In the genomic region with DNA sequence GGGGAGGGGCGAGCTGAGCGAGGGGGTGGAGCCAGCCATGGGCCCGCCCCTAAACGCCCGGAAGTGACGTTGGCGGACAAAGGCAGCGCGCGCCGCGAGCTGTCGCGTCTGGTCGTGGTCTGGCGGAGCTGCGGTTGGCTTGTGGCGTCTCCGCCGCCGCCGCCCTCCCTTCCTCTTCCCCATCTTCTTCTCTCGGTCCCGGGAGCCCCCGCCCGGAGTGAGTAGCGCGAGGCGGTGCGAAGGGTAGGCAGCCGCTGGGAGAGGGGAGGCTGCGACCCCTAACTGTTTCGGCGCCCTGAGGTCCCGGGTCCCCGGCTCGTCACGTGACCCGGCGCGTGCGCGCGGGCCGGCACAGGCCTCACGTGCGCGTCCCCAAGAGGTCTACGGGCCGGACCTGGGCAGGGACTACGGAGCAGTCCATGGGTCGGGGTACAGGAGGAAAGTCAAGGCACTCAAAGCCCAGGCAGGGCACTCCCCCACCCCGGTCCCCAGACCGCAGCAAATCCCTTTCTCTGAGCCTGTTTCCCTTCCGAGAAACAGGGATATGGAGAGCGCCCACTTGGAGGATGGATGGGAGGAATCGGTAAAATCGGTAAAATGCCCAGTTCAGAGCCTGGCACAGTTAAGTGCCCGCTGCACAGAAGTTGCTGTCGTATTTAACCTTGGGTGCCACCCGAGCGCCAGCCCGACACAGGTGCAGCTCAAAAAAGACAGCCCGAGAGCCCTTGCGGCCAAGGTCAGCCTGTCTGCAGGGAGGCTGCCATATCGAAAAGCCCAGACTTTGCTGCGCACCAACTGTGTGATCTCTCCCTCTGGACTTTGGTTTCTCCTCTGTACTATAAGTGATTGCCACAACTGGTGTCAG, we compare ENCODE assay signal across 8 cellular contexts. TPM values are rescaled to one million over a fixed set of nuclear protein-coding genes. Genes with fewer than 3 reads are reported as not detected.
DNase-seq lines count a peak whose midpoint lies in the region; ATAC-seq and TF ChIP-seq lines count a peak whose summit lies in the region.

Gene NTMT1, plus strand, starts transcription at position 85 of the 865 bp plus-strand sequence. CDS start 6,541 bp downstream, outside the sequence.

- H3K36me3 ChIP-seq in fibroblast of lung (ENCODE audit: control insufficient read depth, insufficient read depth, low read length): peaks cover 1% of the 10 kb centered on the region

- 0 out of 2 replicates have a peak, but pooled peaks have one; percentile 27 for TF ChIP-seq EP300 in Ishikawa (IDR thresholded peaks at IDR 0.05; ENCODE audit: borderline replicate concordance)

- peak within 1 kb of the TSS; percentile 99 for H3K4me2 ChIP-seq in fibroblast of lung (ENCODE audit: extremely low read depth, insufficient read depth, low read length)

- POLR2A ChIA-PET in naive thymus-derived CD8-positive, alpha-beta T cell (lab: Charles Lee): interaction anchor here (0.7 to 7.0 kb wide), 16 partner anchors 13 to 514 kb away, joined by 3 to 51 read pairs (median 5); partner anchors contain the start of genes ASB6 and IER5L

- peaks cover 11% of the 10 kb centered on the region for H3K36me3 Mint-ChIP-seq in activated T-helper 1 cell treated with anti-CD3 and anti-CD28 coated beads, Interleukin-12 subunit alpha, Interleukin-12 subunit beta, Interleukin-2, Interleukin-4 antibody, amounts not matched to agents 30 ng/mL and 10 ng/mL and 1 ng/mL, durations not matched to agents 14 hours and 24 hours and 36 hours (ENCODE audit: low read depth)
- peaks cover 0 to 5% (median 0%) of the 10 kb centered on the region in 3 donors for H3K36me3 Mint-ChIP-seq in naive thymus-derived CD8-positive, alpha-beta T cell

- H3K4me3 Mint-ChIP-seq in activated T-helper 1 cell treated with anti-CD3 and anti-CD28 coated beads, Interleukin-12 subunit alpha, Interleukin-12 subunit beta, Interleukin-2, Interleukin-4 antibody, amounts not matched to agents 30 ng/mL and 10 ng/mL and 1 ng/mL, durations not matched to agents 14 hours and 24 hours and 36 hours: peak within 1 kb of the TSS; percentile 86
- H3K4me3 Mint-ChIP-seq in naive thymus-derived CD8-positive, alpha-beta T cell: peak within 1 kb of the TSS; percentile 82 to 97 (median 90)

- peak within 1 kb of the TSS; percentile 87 to 95 (median 92) for H3K4me3 ChIP-seq in fibroblast of lung (replicated peaks in 1 of 4; ENCODE audit: control extremely low read depth in 1 of 4, insufficient read depth in 1 of 4, low read depth in 3 of 4, low read length in 4 of 4)

- peak within 1 kb of the TSS; percentile 95 for H3K27ac Mint-ChIP-seq in activated T-helper 1 cell treated with anti-CD3 and anti-CD28 coated beads, Interleukin-12 subunit alpha, Interleukin-12 subunit beta, Interleukin-2, Interleukin-4 antibody, amounts not matched to agents 30 ng/mL and 10 ng/mL and 1 ng/mL, durations not matched to agents 14 hours and 24 hours and 36 hours
- peak within 1 kb of the TSS; percentile 85 to 98 (median 96) for H3K27ac Mint-ChIP-seq in naive thymus-derived CD8-positive, alpha-beta T cell

- peaks cover 53% of the 10 kb centered on the region for H3K79me2 ChIP-seq in fibroblast of lung (ENCODE audit: control insufficient read depth, insufficient read depth, low read length)

- no peak within 1 kb of the TSS for H2AFZ ChIP-seq in fibroblast of lung (ENCODE audit: low read length)

- H3K9me3 Mint-ChIP-seq in activated T-helper 1 cell treated with anti-CD3 and anti-CD28 coated beads, Interleukin-12 subunit alpha, Interleukin-12 subunit beta, Interleukin-2, Interleukin-4 antibody, amounts not matched to agents 30 ng/mL and 10 ng/mL and 1 ng/mL, durations not matched to agents 14 hours and 24 hours and 36 hours: no peaks in the 10 kb centered on the region
- H3K9me3 Mint-ChIP-seq in naive thymus-derived CD8-positive, alpha-beta T cell: no peaks in the 10 kb centered on the region

- no peaks in the 10 kb centered on the region for H3K9me3 ChIP-seq in fibroblast of lung (ENCODE audit: control insufficient read depth, insufficient read depth, low read depth, low read length)

- H3K4me1 Mint-ChIP-seq in activated T-helper 1 cell treated with anti-CD3 and anti-CD28 coated beads, Interleukin-12 subunit alpha, Interleukin-12 subunit beta, Interleukin-2, Interleukin-4 antibody, amounts not matched to agents 30 ng/mL and 10 ng/mL and 1 ng/mL, durations not matched to agents 14 hours and 24 hours and 36 hours (ENCODE audit: low read depth): peaks cover 41% of the 10 kb centered on the region
- peaks cover 30 to 66% (median 61%) of the 10 kb centered on the region in 4 donors for H3K4me1 Mint-ChIP-seq in naive thymus-derived CD8-positive, alpha-beta T cell

- H3K27me3 ChIP-seq in fibroblast of lung (ENCODE audit: control insufficient read depth, insufficient read depth, low read length): no peaks in the 10 kb centered on the region

- TF ChIP-seq RAD21 in Ishikawa (IDR thresholded peaks at IDR 0.05; ENCODE audit: low read depth): no peak

- no peaks in the 10 kb centered on the region for H4K20me1 ChIP-seq in fibroblast of lung (ENCODE audit: control insufficient read depth, extremely low read depth, insufficient read depth, low read length)

- H3K27me3 Mint-ChIP-seq in activated T-helper 1 cell treated with anti-CD3 and anti-CD28 coated beads, Interleukin-12 subunit alpha, Interleukin-12 subunit beta, Interleukin-2, Interleukin-4 antibody, amounts not matched to agents 30 ng/mL and 10 ng/mL and 1 ng/mL, durations not matched to agents 14 hours and 24 hours and 36 hours (ENCODE audit: insufficient read depth): peaks cover 5% of the 10 kb centered on the region
- H3K27me3 Mint-ChIP-seq in naive thymus-derived CD8-positive, alpha-beta T cell: peaks cover under 1 to 18% (median 5%) of the 10 kb centered on the region in 5 donors

- TF ChIP-seq CTCF in fibroblast of lung (conservative IDR thresholded peaks at IDR 0.05 in 1 of 2, IDR thresholded peaks at IDR 0.05 in 1 of 2; ENCODE audit: low read depth in 1 of 2, low read length in 2 of 2): no peak

- H3K27ac ChIP-seq in fibroblast of lung (ENCODE audit: insufficient read depth, low read length): peak within 1 kb of the TSS; percentile 96

- intact Hi-C loops in activated T-helper 1 cell treated with anti-CD3 and anti-CD28 coated beads, Interleukin-12 subunit alpha, Interleukin-12 subunit beta, Interleukin-2, Interleukin-4 antibody, amounts not matched to agents 30 ng/mL and 10 ng/mL and 1 ng/mL, durations not matched to agents 14 hours and 24 hours and 36 hours (cut with micrococcal nuclease): loop anchor here (1.0 to 5.0 kb wide), 2 partner anchors 16 to 156 kb away; partner anchors contain the start of gene ASB6

- H3K9ac ChIP-seq in fibroblast of lung (ENCODE audit: insufficient read depth, low read length): peak within 1 kb of the TSS; percentile 95

- DNase-seq in DMS53 (lab: John Stamatoyannopoulos, UW) (peak; percentile 93), RKO (ENCODE audit: low spot score) (peak; percentile 91), fibroblast of lung (ENCODE audit: low read depth in 2 of 2) (peak; percentile 73 to 84)
- peak; percentile 85 for DNase-seq in activated T-helper 1 cell treated with anti-CD3 and anti-CD28 coated beads, Interleukin-12 subunit alpha, Interleukin-12 subunit beta, Interleukin-2, Interleukin-4 antibody, amounts not matched to agents 30 ng/mL and 10 ng/mL and 1 ng/mL, durations not matched to agents 14 hours and 24 hours and 36 hours (ENCODE audit: low spot score)
- DNase-seq in naive thymus-derived CD8-positive, alpha-beta T cell: peak; percentile 88 to 97 (median 91)
- peak; percentile 84 to 96 (median 89) for DNase-seq in stimulated activated naive CD4-positive, alpha-beta T cell (lab: John Stamatoyannopoulos, UW)

- peaks cover 21% of the 10 kb centered on the region for H3K4me1 ChIP-seq in fibroblast of lung (ENCODE audit: control insufficient read depth, extremely low read depth, insufficient read depth, low read length)

- peak; percentile 82 for ATAC-seq in GM21529 (IDR thresholded peaks at IDR 0.05; ENCODE audit: unreplicated experiment)
- peak; percentile 73 to 78 for ATAC-seq in naive thymus-derived CD8-positive, alpha-beta T cell

TF ChIP-seq in Ishikawa, 13 proteins besides CTCF, POLR2A, EP300 and RAD21 (continues in another document):
- TF ChIP-seq FOXM1 (IDR thresholded peaks at IDR 0.05; ENCODE audit: borderline replicate concordance, low read depth) (no peak), TEAD4 (IDR thresholded peaks at IDR 0.05) (0 out of 2 replicates have a peak, but pooled peaks have one; percentile 13), TCF12 (IDR thresholded peaks at IDR 0.05; ENCODE audit: low read depth) (peak; percentile 60), NFIC (IDR thresholded peaks at IDR 0.05) (no peak), YY1 (IDR thresholded peaks at IDR 0.05; ENCODE audit: low read depth) (0 out of 2 replicates have a peak, but pooled peaks have one; percentile 46), CEBPB (IDR thresholded peaks at IDR 0.05) (peak; percentile 3; the same call in 1 of the 2 replicates), USF1 (IDR thresholded peaks at IDR 0.05) (peak; percentile 98), TAF1 (IDR thresholded peaks at IDR 0.05; ENCODE audit: low read depth) (peak; percentile 92), ZBTB7A (IDR thresholded peaks at IDR 0.05; ENCODE audit: low read depth) (peak; percentile 74; the same call in 1 of the 2 replicates), EGR1 (IDR thresholded peaks at IDR 0.05) (peak; percentile 20; the same call in 1 of the 2 replicates), CREB1 (IDR thresholded peaks at IDR 0.05; ENCODE audit: low read depth) (peak; percentile 79)
- TF ChIP-seq, protein P1, sequence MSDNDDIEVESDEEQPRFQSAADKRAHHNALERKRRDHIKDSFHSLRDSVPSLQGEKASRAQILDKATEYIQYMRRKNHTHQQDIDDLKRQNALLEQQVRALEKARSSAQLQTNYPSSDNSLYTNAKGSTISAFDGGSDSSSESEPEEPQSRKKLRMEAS (IDR thresholded peaks at IDR 0.05): peak; percentile 98

RNA-seq across cellular contexts. Expression of gene NTMT1, which starts in this region (rescaled TPM):
- total RNA-seq in activated T-helper 1 cell treated with anti-CD3 and anti-CD28 coated beads, Interleukin-12 subunit alpha, Interleukin-12 subunit beta, Interleukin-2, Interleukin-4 antibody, amounts not matched to agents 30 ng/mL and 10 ng/mL and 1 ng/mL, durations not matched to agents 14 hours and 24 hours and 36 hours: 67.1 and 67.3 TPM in 2 replicates
- 33.1 and 34.2 TPM in 2 replicates for total RNA-seq in fibroblast of lung
- polyA plus RNA-seq in fibroblast of lung: 51.9 and 62.1 TPM in 2 replicates
- 64.3 and 83.1 TPM in 2 replicates for polyA plus RNA-seq in fibroblast of lung (2012)
- polyA minus RNA-seq in fibroblast of lung (ENCODE audit: low replicate concordance): 33.0 and 46.7 TPM in 2 replicates
- total RNA-seq in naive thymus-derived CD8-positive, alpha-beta T cell: 10 to 100 TPM; 34.5 to 35.1 TPM
- 10 to 100 TPM; 40.8 to 57.8 (median 45.2) TPM for polyA plus RNA-seq in naive thymus-derived CD8-positive, alpha-beta T cell

Comparison
In these comparisons a context has a peak if more than half of its experiments do, and no peak if none do; other contexts are left out.
1. Peak in every context shown above with its lines: DNase-seq, ATAC-seq, H3K4me3 ChIP-seq and H3K27ac ChIP-seq.